Comparison of ENCODE assay signal across 8 cellular contexts in the genomic region with DNA sequence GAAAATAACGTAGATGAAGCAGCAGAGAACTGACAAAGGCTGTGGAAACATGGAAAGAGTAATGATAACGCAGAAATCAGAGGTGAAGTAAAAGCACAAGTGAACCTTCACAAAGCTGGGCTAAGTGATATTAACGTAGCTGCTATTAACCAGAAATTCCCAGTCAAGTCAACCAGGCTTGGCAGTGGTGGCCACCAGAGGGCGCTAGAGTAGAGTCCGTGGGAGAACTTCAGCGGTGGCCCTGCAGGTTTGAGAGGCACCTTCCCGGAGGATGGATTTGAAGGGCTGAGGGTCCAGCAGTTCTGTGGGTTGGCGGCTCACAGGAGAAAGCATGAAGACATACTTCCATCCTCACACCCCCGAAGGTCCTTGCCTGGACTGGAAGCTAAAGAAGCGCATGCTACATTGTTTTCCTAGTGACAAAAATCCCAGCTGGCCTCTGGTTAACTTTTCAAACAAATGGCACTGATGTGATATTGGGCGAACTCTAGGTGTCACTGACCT.
A peak's percentile ranks its signal among the peaks of the same experiment; 100 is the strongest.
DNase-seq lines count a peak whose midpoint lies in the region; ATAC-seq, FAIRE-seq and TF ChIP-seq lines count a peak whose summit lies in the region.

No MANE protein-coding gene starts in this region.

- POLR2A ChIA-PET in WTC11 (lab: Charles Lee), result interaction anchor here (0.6 to 2.1 kb wide), 6 partner anchors 15 to 253 kb away, joined by 3 to 6 read pairs (median 5); no protein-coding TSS in a partner anchor

- TF ChIP-seq POLR2A in breast epithelium (IDR thresholded peaks at IDR 0.05), result no peak

- peak; percentile 82 for ATAC-seq in WTC11
- no peak for ATAC-seq in HG03039 (IDR thresholded peaks at IDR 0.05; ENCODE audit: unreplicated experiment)

- in situ Hi-C loops in HAP-1 (cut with MboI; ENCODE audit: low sequenced_read_pairs), result loop anchor here (5.0 kb wide), 1 partner anchor 254 kb away; no protein-coding TSS in a partner anchor

- no peak overlapping the region for H3K4me3 Mint-ChIP-seq in WTC11

- no peak overlapping the region for H3K4me3 ChIP-seq in HAP-1
- H3K4me3 ChIP-seq in breast epithelium, result no peak overlapping the region
- H3K4me3 ChIP-seq in small intestine (ENCODE audit: low read depth in 1 of 2, low read length in 2 of 2), result no peak overlapping the region

- no peak overlapping the region for H3K27ac Mint-ChIP-seq in WTC11

- no peak for FAIRE-seq in small intestine (lab: Jason Lieb, UNC)

- peaks cover 19% of the 10 kb centered on the region for H3K4me1 Mint-ChIP-seq in WTC11

- H3K27ac ChIP-seq in breast epithelium, result peak overlapping the region; percentile 94 to 98
- H3K27ac ChIP-seq in small intestine (ENCODE audit: low read depth in 1 of 2, low read length in 1 of 2), result peak overlapping the region in 1 of 2 donors; percentile 85

- H3K9me3 ChIP-seq in HAP-1, result no peaks in the 10 kb centered on the region
- no peaks in the 10 kb centered on the region for H3K9me3 ChIP-seq in breast epithelium
- H3K9me3 ChIP-seq in small intestine (ENCODE audit: control insufficient read depth, low read depth), result no peaks in the 10 kb centered on the region

- intact Hi-C loops in breast epithelium (cut with DNase I; ENCODE audit: low total_unique reads), result loop anchor here (2.0 to 10.0 kb wide), 3 partner anchors 62 to 922 kb away; partner anchors contain the start of gene GLUL

- no peaks in the 10 kb centered on the region for H3K36me3 ChIP-seq in HAP-1 (replicated peaks)
- no peaks in the 10 kb centered on the region for H3K36me3 ChIP-seq in breast epithelium
- H3K36me3 ChIP-seq in small intestine (ENCODE audit: control insufficient read depth in 2 of 2, insufficient read depth in 2 of 2, low read length in 2 of 2), result no peaks in the 10 kb centered on the region

- H3K9me3 Mint-ChIP-seq in WTC11, result no peaks in the 10 kb centered on the region

- 14 to 19% (median 17%) methylated on average over 11 of the region's 11 CpGs for WGBS in small intestine, 3 donors

- TF ChIP-seq CTCF in WTC11 (IDR thresholded peaks at IDR 0.05) (peak; percentile 95), breast epithelium (IDR thresholded peaks at IDR 0.05) (peak; percentile 95 to 98 (median 96))

- no peaks in the 10 kb centered on the region for H3K27me3 Mint-ChIP-seq in WTC11 (ENCODE audit: low read depth)

- H3K27me3 ChIP-seq in HAP-1 (ENCODE audit: low read depth) (no peaks in the 10 kb centered on the region), breast epithelium (no peaks in the 10 kb centered on the region), small intestine (ENCODE audit: control insufficient read depth in 2 of 2, insufficient read depth in 2 of 2, low read length in 2 of 2) (no peaks in the 10 kb centered on the region)

- H3K36me3 Mint-ChIP-seq in WTC11, result no peaks in the 10 kb centered on the region

- H3K4me1 ChIP-seq in HAP-1, result no peaks in the 10 kb centered on the region
- peaks cover 13 to 15% of the 10 kb centered on the region in 2 donors for H3K4me1 ChIP-seq in breast epithelium
- H3K4me1 ChIP-seq in small intestine (ENCODE audit: control insufficient read depth in 2 of 2, insufficient read depth in 1 of 2, low read depth in 1 of 2, low read length in 1 of 2), result no peaks in the 10 kb centered on the region

- CTCF ChIA-PET in WTC11 (lab: Charles Lee), result interaction anchor here (0.6 to 3.9 kb wide), 66 partner anchors 9 to 658 kb away, joined by 3 to 64 read pairs (median 4); partner anchors contain the start of gene GLUL

- DNase-seq in C1 segment of cervical spinal cord (lab: John Stamatoyannopoulos, UW) (peak; percentile 11 to 94 (median 82)), HAP-1 (ENCODE audit: low spot score in 2 of 2) (peak; percentile 59 to 93), NCI-H2196 (lab: John Stamatoyannopoulos, UW; ENCODE audit: unreplicated experiment) (peak; percentile 95), WTC11 (ENCODE audit: low spot score) (peak; percentile 95), breast epithelium (ENCODE audit: low spot score in 2 of 2) (peak; percentile 89 to 97), inferior parietal cortex (ENCODE audit: extremely low spot score) (peak; percentile 97), small intestine (peak; percentile 81)

TF ChIP-seq in WTC11, 78 proteins besides CTCF, POLR2A, EP300 and RAD21 (continues in another document):
- TF ChIP-seq, protein P1, sequence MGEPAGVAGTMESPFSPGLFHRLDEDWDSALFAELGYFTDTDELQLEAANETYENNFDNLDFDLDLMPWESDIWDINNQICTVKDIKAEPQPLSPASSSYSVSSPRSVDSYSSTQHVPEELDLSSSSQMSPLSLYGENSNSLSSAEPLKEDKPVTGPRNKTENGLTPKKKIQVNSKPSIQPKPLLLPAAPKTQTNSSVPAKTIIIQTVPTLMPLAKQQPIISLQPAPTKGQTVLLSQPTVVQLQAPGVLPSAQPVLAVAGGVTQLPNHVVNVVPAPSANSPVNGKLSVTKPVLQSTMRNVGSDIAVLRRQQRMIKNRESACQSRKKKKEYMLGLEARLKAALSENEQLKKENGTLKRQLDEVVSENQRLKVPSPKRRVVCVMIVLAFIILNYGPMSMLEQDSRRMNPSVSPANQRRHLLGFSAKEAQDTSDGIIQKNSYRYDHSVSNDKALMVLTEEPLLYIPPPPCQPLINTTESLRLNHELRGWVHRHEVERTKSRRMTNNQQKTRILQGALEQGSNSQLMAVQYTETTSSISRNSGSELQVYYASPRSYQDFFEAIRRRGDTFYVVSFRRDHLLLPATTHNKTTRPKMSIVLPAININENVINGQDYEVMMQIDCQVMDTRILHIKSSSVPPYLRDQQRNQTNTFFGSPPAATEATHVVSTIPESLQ (CRISPR knock-in tag; IDR thresholded peaks at IDR 0.05), result no peak
- TF ChIP-seq ZNF423 (CRISPR knock-in tag; IDR thresholded peaks at IDR 0.05) (no peak), E2F5 (CRISPR knock-in tag; IDR thresholded peaks at IDR 0.05) (no peak), AFF4 (CRISPR knock-in tag; IDR thresholded peaks at IDR 0.05; ENCODE audit: borderline replicate concordance) (no peak)
- TF ChIP-seq, protein P2, sequence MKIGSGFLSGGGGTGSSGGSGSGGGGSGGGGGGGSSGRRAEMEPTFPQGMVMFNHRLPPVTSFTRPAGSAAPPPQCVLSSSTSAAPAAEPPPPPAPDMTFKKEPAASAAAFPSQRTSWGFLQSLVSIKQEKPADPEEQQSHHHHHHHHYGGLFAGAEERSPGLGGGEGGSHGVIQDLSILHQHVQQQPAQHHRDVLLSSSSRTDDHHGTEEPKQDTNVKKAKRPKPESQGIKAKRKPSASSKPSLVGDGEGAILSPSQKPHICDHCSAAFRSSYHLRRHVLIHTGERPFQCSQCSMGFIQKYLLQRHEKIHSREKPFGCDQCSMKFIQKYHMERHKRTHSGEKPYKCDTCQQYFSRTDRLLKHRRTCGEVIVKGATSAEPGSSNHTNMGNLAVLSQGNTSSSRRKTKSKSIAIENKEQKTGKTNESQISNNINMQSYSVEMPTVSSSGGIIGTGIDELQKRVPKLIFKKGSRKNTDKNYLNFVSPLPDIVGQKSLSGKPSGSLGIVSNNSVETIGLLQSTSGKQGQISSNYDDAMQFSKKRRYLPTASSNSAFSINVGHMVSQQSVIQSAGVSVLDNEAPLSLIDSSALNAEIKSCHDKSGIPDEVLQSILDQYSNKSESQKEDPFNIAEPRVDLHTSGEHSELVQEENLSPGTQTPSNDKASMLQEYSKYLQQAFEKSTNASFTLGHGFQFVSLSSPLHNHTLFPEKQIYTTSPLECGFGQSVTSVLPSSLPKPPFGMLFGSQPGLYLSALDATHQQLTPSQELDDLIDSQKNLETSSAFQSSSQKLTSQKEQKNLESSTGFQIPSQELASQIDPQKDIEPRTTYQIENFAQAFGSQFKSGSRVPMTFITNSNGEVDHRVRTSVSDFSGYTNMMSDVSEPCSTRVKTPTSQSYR (CRISPR knock-in tag; IDR thresholded peaks at IDR 0.05), result no peak
